In genomic region chr12:89469361-89469760, GRCh38 we compare ENCODE assay signal across 9 cellular contexts. TPM values are rescaled to one million over a fixed set of nuclear protein-coding genes. Genes with fewer than 3 reads are reported as not detected.
DNase-seq lines count a peak whose midpoint lies in the region; ATAC-seq lines count a peak whose summit lies in the region.
"Had no signal": no experiment of that assay in that cellular context is flagged by ENCODE, and none has a peak within 500 bp of the region (broad histone marks: within the 10 kb centered on the region; RNA-seq: fewer than 3 reads in every experiment).

No MANE protein-coding gene starts in this region.

- H3K4me3 Mint-ChIP-seq in T-helper 2 cell treated with Interferon-gamma antibody and Interleukin-4, amounts not matched to agents 5 μg/mL and 100 μg/mL, for 36 hours = peak overlapping the region; percentile 76

- no peaks in the 10 kb centered on the region for H3K9me3 Mint-ChIP-seq in T-helper 2 cell treated with Interferon-gamma antibody and Interleukin-4, amounts not matched to agents 5 μg/mL and 100 μg/mL, for 36 hours

- H3K27me3 ChIP-seq in mucosa of rectum (ENCODE audit: control insufficient read depth in 2 of 2, insufficient read depth in 2 of 2, low read length in 2 of 2) = no peaks in the 10 kb centered on the region
- no peaks in the 10 kb centered on the region for H3K27me3 ChIP-seq in SJCRH30

- no peak for DNase-seq in T-helper 2 cell treated with Interferon-gamma antibody and Interleukin-4, amounts not matched to agents 5 μg/mL and 100 μg/mL, for 36 hours (ENCODE audit: low spot score)
- no peak for DNase-seq in SJCRH30
- DNase-seq in hypothalamus (lab: John Stamatoyannopoulos, UW) = no peak
- DNase-seq in RPMI8226 = no peak
- no peak for DNase-seq in NCI-H524 treated with DMSO at 0.1 percent for 48 hours (lab: John Stamatoyannopoulos, UW)
- DNase-seq: lower lobe of right lung had no signal

- no peak overlapping the region for H3K9ac ChIP-seq in mucosa of rectum (ENCODE audit: low read depth in 1 of 2, low read length in 2 of 2)

- H3K27ac Mint-ChIP-seq in T-helper 2 cell treated with Interferon-gamma antibody and Interleukin-4, amounts not matched to agents 5 μg/mL and 100 μg/mL, for 36 hours = peak overlapping the region; percentile 88

- ATAC-seq in GM18909 (IDR thresholded peaks at IDR 0.05; ENCODE audit: poor library complexity, unreplicated experiment) (peak; percentile 66), HG02840 (IDR thresholded peaks at IDR 0.05; ENCODE audit: low FRiP score, unreplicated experiment) (peak; percentile 60)

- H3K27me3 Mint-ChIP-seq in T-helper 2 cell treated with Interferon-gamma antibody and Interleukin-4, amounts not matched to agents 5 μg/mL and 100 μg/mL, for 36 hours (ENCODE audit: low read depth) = no peaks in the 10 kb centered on the region

- H3K27ac ChIP-seq in mucosa of rectum (ENCODE audit: low read depth in 2 of 2, low read length in 2 of 2) = peak overlapping the region; percentile 51 to 52
- no peak overlapping the region for H3K27ac ChIP-seq in SJCRH30
- H3K27ac ChIP-seq: lower lobe of right lung had no signal

- H3K4me1 ChIP-seq in mucosa of rectum (ENCODE audit: control insufficient read depth in 2 of 2, insufficient read depth in 2 of 2, low read length in 2 of 2) (peaks cover 2 to 17% of the 10 kb centered on the region in 2 donors), SJCRH30 (no peaks in the 10 kb centered on the region)

- peaks cover 62% of the 10 kb centered on the region for H3K4me1 Mint-ChIP-seq in T-helper 2 cell treated with Interferon-gamma antibody and Interleukin-4, amounts not matched to agents 5 μg/mL and 100 μg/mL, for 36 hours (ENCODE audit: low read depth)

- H3K36me3 ChIP-seq in mucosa of rectum (ENCODE audit: control insufficient read depth in 2 of 2, insufficient read depth in 2 of 2, low read length in 2 of 2) = no peaks in the 10 kb centered on the region
- H3K36me3 ChIP-seq in SJCRH30 = peaks cover 4% of the 10 kb centered on the region; the same call in 1 of the 2 replicates
- H3K36me3 ChIP-seq: lower lobe of right lung had no signal

- H3K36me3 Mint-ChIP-seq in T-helper 2 cell treated with Interferon-gamma antibody and Interleukin-4, amounts not matched to agents 5 μg/mL and 100 μg/mL, for 36 hours (ENCODE audit: low read depth) = peaks cover 27% of the 10 kb centered on the region

- H3K4me3 ChIP-seq in mucosa of rectum (ENCODE audit: low read length in 2 of 2) (no peak overlapping the region), SJCRH30 (no peak overlapping the region)
- H3K4me3 ChIP-seq: lower lobe of right lung had no signal

- no peaks in the 10 kb centered on the region for H3K9me3 ChIP-seq in mucosa of rectum (ENCODE audit: control insufficient read depth in 2 of 2, low read length in 2 of 2)
- H3K9me3 ChIP-seq in SJCRH30 (replicated peaks) = no peaks in the 10 kb centered on the region
- H3K9me3 ChIP-seq: lower lobe of right lung had no signal

RNA-seq across cellular contexts. Expression of gene GALNT4, which starts 55.2 kb away (rescaled TPM):
- 4.5 and 4.7 TPM in 2 replicates for total RNA-seq in SJCRH30 (2014; rRNA removed; shearing (Covaris generic))

RNA-seq across cellular contexts. Expression of gene POC1B, which starts 56.5 kb away (rescaled TPM):
- 32.9 and 35.3 TPM in 2 replicates for total RNA-seq in SJCRH30 (2014; rRNA removed; shearing (Covaris generic))
